ENCODE assay signal across 18 cellular contexts in the genomic region with DNA sequence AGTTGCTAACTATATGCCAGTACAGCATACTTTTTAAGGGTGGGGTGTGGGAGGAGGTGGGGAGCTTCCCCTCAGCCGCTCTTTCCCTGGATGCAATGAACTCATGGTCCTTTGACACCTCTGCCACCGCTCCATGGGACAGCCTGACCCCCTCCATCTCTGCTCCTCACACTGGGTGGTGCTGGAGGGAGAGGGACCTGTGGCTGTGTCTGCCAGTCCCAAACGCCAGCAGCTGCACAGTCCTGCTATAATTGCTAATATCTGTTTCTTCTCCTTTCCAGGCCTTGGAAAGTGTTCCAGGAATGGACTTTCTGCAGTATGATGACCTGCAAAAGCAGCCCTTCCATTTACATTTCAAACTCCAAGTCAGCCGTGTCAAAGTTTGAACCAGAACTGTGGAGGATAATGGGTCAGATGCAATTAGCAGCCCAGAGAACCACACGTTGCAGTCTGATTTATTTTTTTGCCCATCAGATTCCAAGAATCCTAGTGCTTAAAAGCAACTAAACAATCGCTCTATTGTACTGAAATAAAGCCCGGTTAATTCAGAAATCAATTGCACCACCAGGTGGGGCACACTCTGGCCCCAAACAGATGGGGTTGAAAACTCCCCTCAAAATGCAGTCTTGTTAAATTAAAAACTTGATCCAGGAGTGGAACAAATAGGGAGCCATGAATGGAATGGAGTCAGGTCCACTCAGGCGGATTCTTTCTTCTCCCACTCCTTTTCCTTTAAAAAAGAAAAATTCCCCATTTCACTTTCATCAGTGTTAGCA.
A peak's percentile ranks its signal among the peaks of the same experiment; 100 is the strongest.
DNase-seq lines count a peak whose midpoint lies in the region; ATAC-seq and TF ChIP-seq lines count a peak whose summit lies in the region.
"Had no signal": no experiment of that assay in that cellular context is flagged by ENCODE, and none has a peak within 500 bp of the region (broad histone marks: within the 10 kb centered on the region; RNA-seq: fewer than 3 reads in every experiment).

No MANE protein-coding gene starts in this region.

- intact Hi-C loops in mammary epithelial cell (cut with micrococcal nuclease): no loop called here
- intact Hi-C loops in MCF 10A (cut with micrococcal nuclease): no loop called here
- intact Hi-C loops in Panc1 (cut with micrococcal nuclease; ENCODE audit: unreplicated experiment): loop anchor here (10.0 kb wide), 1 partner anchor 97 kb away; no protein-coding TSS in a partner anchor
- intact Hi-C loops in activated CD4-positive, alpha-beta T cell treated with anti-CD3 and anti-CD28 coated beads for 36 hours (cut with DNase I, micrococcal nuclease): no loop called here

- H2BK120ac ChIP-seq in mesenchymal stem cell (ENCODE audit: low read depth, low read length): no peak overlapping the region

- no peaks in the 10 kb centered on the region for H3K36me3 ChIP-seq in mammary epithelial cell (ENCODE audit: insufficient read depth, low read length)
- no peaks in the 10 kb centered on the region for H3K36me3 ChIP-seq in Panc1 (ENCODE audit: control insufficient read depth, insufficient read depth, low read length)
- H3K36me3 ChIP-seq in mesenchymal stem cell (ENCODE audit: control insufficient read depth in 1 of 2, insufficient read depth in 2 of 2, low read depth in 1 of 2, low read length in 2 of 2): no peaks in the 10 kb centered on the region

- no peaks in the 10 kb centered on the region for H3K36me3 Mint-ChIP-seq in MCF 10A (ENCODE audit: insufficient read depth, unreplicated experiment)
- H3K36me3 Mint-ChIP-seq in stimulated activated effector memory CD8-positive, alpha-beta T cell treated with anti-CD3 and anti-CD28 coated beads, Interleukin-12 subunit alpha, Interleukin-12 subunit beta, amount 100 ng/mL, for 72 hours: no peaks in the 10 kb centered on the region
- H3K36me3 Mint-ChIP-seq in activated CD4-positive, alpha-beta T cell treated with anti-CD3 and anti-CD28 coated beads for 36 hours (ENCODE audit: low read depth): no peaks in the 10 kb centered on the region

- H3K27ac ChIP-seq in mammary epithelial cell (ENCODE audit: insufficient read depth, low read depth, low read length) (no peak overlapping the region), Panc1 (ENCODE audit: low read length) (no peak overlapping the region), mesenchymal stem cell (ENCODE audit: low read length, poor library complexity, severe bottlenecking) (no peak overlapping the region)
- H3K27ac ChIP-seq: epithelial cell of prostate had no signal

- in situ Hi-C loops in mammary epithelial cell (cut with MboI; ENCODE audit: low sequenced_read_pairs in 2 of 2) (no loop called here), Panc1 (cut with HindIII; ENCODE audit: low pct_unique_long_range_greater_than_20kb, low sequenced_read_pairs) (no loop called here)

- no peak overlapping the region for H3K4me3 ChIP-seq in mammary epithelial cell (replicated peaks in 1 of 3; ENCODE audit: insufficient read depth in 1 of 3, low read depth in 2 of 3, low read length in 3 of 3)
- H3K4me3 ChIP-seq in Panc1 (ENCODE audit: low read depth in 2 of 2, low read length in 2 of 2): no peak overlapping the region
- H3K4me3 ChIP-seq in fibroblast of mammary gland (ENCODE audit: control insufficient read depth, low read depth, low read length): no peak overlapping the region
- no peak overlapping the region for H3K4me3 ChIP-seq in mesenchymal stem cell (ENCODE audit: insufficient read depth in 1 of 2, low read depth in 1 of 2, low read length in 2 of 2)
- H3K4me3 ChIP-seq: K562 had no signal

- H3K9me3 ChIP-seq in mammary epithelial cell (replicated peaks; ENCODE audit: insufficient read depth, low read length): no peaks in the 10 kb centered on the region
- no peaks in the 10 kb centered on the region for H3K9me3 ChIP-seq in Panc1 (ENCODE audit: control insufficient read depth, insufficient read depth, low read depth, low read length)
- H3K9me3 ChIP-seq in mesenchymal stem cell (ENCODE audit: control insufficient read depth, low read length): no peaks in the 10 kb centered on the region

- ATAC-seq in Panc1 (no peak), HG03039 (IDR thresholded peaks at IDR 0.05; ENCODE audit: unreplicated experiment) (no peak)
- peak; percentile 25 for ATAC-seq in stimulated activated effector memory CD8-positive, alpha-beta T cell treated with anti-CD3 and anti-CD28 coated beads, Interleukin-12 subunit alpha, Interleukin-12 subunit beta, amount 100 ng/mL, for 72 hours
- ATAC-seq in activated CD4-positive, alpha-beta T cell treated with anti-CD3 and anti-CD28 coated beads for 36 hours: no peak
- ATAC-seq: activated naive CD8-positive, alpha-beta T cell treated with anti-CD3 and anti-CD28 coated beads, Interleukin-2, amount 50 U/mL, for 24 hours; K562; stimulated activated naive CD8-positive, alpha-beta T cell treated with anti-CD3 and anti-CD28 coated beads, Interleukin-15, Interleukin-2, amounts not matched to agents 100 U/mL and 50 U/mL, for 24 hours had no signal

- no peak overlapping the region for H4K8ac ChIP-seq in mesenchymal stem cell (ENCODE audit: low read length)

- no peak overlapping the region for H3K4ac ChIP-seq in mesenchymal stem cell (ENCODE audit: low read depth in 1 of 2, low read length in 2 of 2)

- no peak overlapping the region for H3K18ac ChIP-seq in mesenchymal stem cell (ENCODE audit: low read depth in 1 of 2, low read length in 2 of 2)

- no peaks in the 10 kb centered on the region for H3K27me3 ChIP-seq in mammary epithelial cell (ENCODE audit: insufficient read depth, low read length)
- H3K27me3 ChIP-seq in Panc1 (ENCODE audit: control insufficient read depth, insufficient read depth, low read length): peaks cover 11% of the 10 kb centered on the region
- H3K27me3 ChIP-seq in mesenchymal stem cell (ENCODE audit: control insufficient read depth in 1 of 2, insufficient read depth in 1 of 2, low read length in 2 of 2): peaks cover 0 to 19% of the 10 kb centered on the region in 2 experiments

- H3K9ac ChIP-seq in mammary epithelial cell (ENCODE audit: insufficient read depth, low read length) (no peak overlapping the region), mesenchymal stem cell (ENCODE audit: low read length) (no peak overlapping the region)

- no peaks in the 10 kb centered on the region for H3K79me2 ChIP-seq in mammary epithelial cell (ENCODE audit: insufficient read depth, low read length)

- no peak overlapping the region for H2AK5ac ChIP-seq in mesenchymal stem cell (ENCODE audit: low read length, severe bottlenecking)

- H3K14ac ChIP-seq in mesenchymal stem cell (ENCODE audit: low read length in 2 of 2): no peak overlapping the region

- H3K4me1 Mint-ChIP-seq in MCF 10A (ENCODE audit: insufficient read depth, unreplicated experiment): no peaks in the 10 kb centered on the region
- H3K4me1 Mint-ChIP-seq in stimulated activated effector memory CD8-positive, alpha-beta T cell treated with anti-CD3 and anti-CD28 coated beads, Interleukin-12 subunit alpha, Interleukin-12 subunit beta, amount 100 ng/mL, for 72 hours: no peaks in the 10 kb centered on the region
- no peaks in the 10 kb centered on the region for H3K4me1 Mint-ChIP-seq in activated CD4-positive, alpha-beta T cell treated with anti-CD3 and anti-CD28 coated beads for 36 hours
- H3K4me1 Mint-ChIP-seq: activated naive CD8-positive, alpha-beta T cell treated with anti-CD3 and anti-CD28 coated beads, Interleukin-2, amount 50 U/mL, for 24 hours had no signal

- no peak overlapping the region for H3K4me3 Mint-ChIP-seq in MCF 10A (ENCODE audit: unreplicated experiment)
- no peak overlapping the region for H3K4me3 Mint-ChIP-seq in stimulated activated effector memory CD8-positive, alpha-beta T cell treated with anti-CD3 and anti-CD28 coated beads, Interleukin-12 subunit alpha, Interleukin-12 subunit beta, amount 100 ng/mL, for 72 hours
- no peak overlapping the region for H3K4me3 Mint-ChIP-seq in activated CD4-positive, alpha-beta T cell treated with anti-CD3 and anti-CD28 coated beads for 36 hours
- H3K4me3 Mint-ChIP-seq: activated naive CD8-positive, alpha-beta T cell treated with anti-CD3 and anti-CD28 coated beads, Interleukin-2, amount 50 U/mL, for 24 hours; activated T-cell treated with anti-CD3 and anti-CD28 coated beads, Interleukin-2, amount 50 U/mL, for 24 hours had no signal

- peak overlapping the region in 1 of 2 experiments; percentile 80 for H3K23ac ChIP-seq in mesenchymal stem cell (ENCODE audit: low read length in 2 of 2)

- CTCF ChIA-PET in mammary epithelial cell (lab: Charles Lee; ENCODE audit: low non-redundant PET): no interaction called here
- CTCF ChIA-PET in MCF 10A (lab: Yijun Ruan, JAX): interaction anchor here (0.6 to 1.3 kb wide), 2 partner anchors 20 to 77 kb away, joined by 3 read pairs; no protein-coding TSS in a partner anchor
- CTCF ChIA-PET in Panc1 (lab: Charles Lee): no interaction called here
- CTCF ChIA-PET in activated CD4-positive, alpha-beta T cell treated with anti-CD3 and anti-CD28 coated beads for 36 hours (lab: Charles Lee): interaction anchor here (0.7 kb wide), 1 partner anchor 741 kb away, joined by 3 read pairs; no protein-coding TSS in a partner anchor

- no peak for DNase-seq in mammary epithelial cell
- no peak for DNase-seq in MCF 10A (ENCODE audit: unreplicated experiment)
- no peak for DNase-seq in Panc1 (ENCODE audit: low read depth, low spot score)
- no peak for DNase-seq in fibroblast of mammary gland (ENCODE audit: low read depth)
- no peak for DNase-seq in stimulated activated effector memory CD8-positive, alpha-beta T cell treated with anti-CD3 and anti-CD28 coated beads, Interleukin-12 subunit alpha, Interleukin-12 subunit beta, amount 100 ng/mL, for 72 hours (ENCODE audit: low spot score in 2 of 2)
- DNase-seq in activated CD4-positive, alpha-beta T cell treated with anti-CD3 and anti-CD28 coated beads for 36 hours: no peak
- no peak for DNase-seq in mesenchymal stem cell
- DNase-seq: ACHN; activated CD4-positive, alpha-beta T cell treated with anti-CD3 and anti-CD28 coated beads, Interleukin-2, amount 50 U/mL, for 4 hours; activated naive CD8-positive, alpha-beta T cell treated with anti-CD3 and anti-CD28 coated beads, Interleukin-2, amount 50 U/mL, for 24 hours; activated T-cell treated with anti-CD3 and anti-CD28 coated beads, Interleukin-2, amount 50 U/mL, for 24 hours; kidney; NCI-H1092; NCI-H2171; stimulated activated naive CD8-positive, alpha-beta T cell treated with anti-CD3 and anti-CD28 coated beads, Interleukin-15, Interleukin-2, amounts not matched to agents 100 U/mL and 50 U/mL, for 24 hours had no signal

- peak; percentile 21 to 26 for TF ChIP-seq CTCF in mammary epithelial cell (conservative IDR thresholded peaks at IDR 0.05 in 1 of 2, IDR thresholded peaks at IDR 0.05 in 1 of 2; ENCODE audit: extremely low read depth in 1 of 2, insufficient read depth in 1 of 2, low read depth in 1 of 2, low read length in 2 of 2)
- no peak for TF ChIP-seq CTCF in MCF 10A (IDR thresholded peaks at IDR 0.05; ENCODE audit: unreplicated experiment)
- peak; percentile 41; the same call in 1 of the 2 replicates for TF ChIP-seq CTCF in Panc1 (IDR thresholded peaks at IDR 0.05)
- peak; percentile 17 for TF ChIP-seq CTCF in fibroblast of mammary gland (conservative IDR thresholded peaks at IDR 0.05; ENCODE audit: control insufficient read depth, insufficient read depth, low read depth, low read length)

- no peaks in the 10 kb centered on the region for H3K9me3 Mint-ChIP-seq in MCF 10A (ENCODE audit: unreplicated experiment)
- no peaks in the 10 kb centered on the region for H3K9me3 Mint-ChIP-seq in stimulated activated effector memory CD8-positive, alpha-beta T cell treated with anti-CD3 and anti-CD28 coated beads, Interleukin-12 subunit alpha, Interleukin-12 subunit beta, amount 100 ng/mL, for 72 hours
- H3K9me3 Mint-ChIP-seq in activated CD4-positive, alpha-beta T cell treated with anti-CD3 and anti-CD28 coated beads for 36 hours (ENCODE audit: low read depth): no peaks in the 10 kb centered on the region
- H3K9me3 Mint-ChIP-seq: activated naive CD8-positive, alpha-beta T cell treated with anti-CD3 and anti-CD28 coated beads, Interleukin-2, amount 50 U/mL, for 24 hours; activated T-cell treated with anti-CD3 and anti-CD28 coated beads, Interleukin-2, amount 50 U/mL, for 24 hours had no signal

- H4K20me1 ChIP-seq in mammary epithelial cell (ENCODE audit: insufficient read depth, low read length): no peaks in the 10 kb centered on the region

- H3K4me1 ChIP-seq in mammary epithelial cell (ENCODE audit: insufficient read depth, low read length) (no peaks in the 10 kb centered on the region), Panc1 (ENCODE audit: control insufficient read depth, insufficient read depth, low read length) (no peaks in the 10 kb centered on the region), mesenchymal stem cell (ENCODE audit: control insufficient read depth, insufficient read depth, low read depth, low read length) (no peaks in the 10 kb centered on the region)

- H3K27ac Mint-ChIP-seq in MCF 10A (ENCODE audit: low read depth, unreplicated experiment): no peak overlapping the region
- H3K27ac Mint-ChIP-seq in stimulated activated effector memory CD8-positive, alpha-beta T cell treated with anti-CD3 and anti-CD28 coated beads, Interleukin-12 subunit alpha, Interleukin-12 subunit beta, amount 100 ng/mL, for 72 hours: no peak overlapping the region
- H3K27ac Mint-ChIP-seq in activated CD4-positive, alpha-beta T cell treated with anti-CD3 and anti-CD28 coated beads for 36 hours: no peak overlapping the region
- H3K27ac Mint-ChIP-seq: activated naive CD8-positive, alpha-beta T cell treated with anti-CD3 and anti-CD28 coated beads, Interleukin-2, amount 50 U/mL, for 24 hours; activated T-cell treated with anti-CD3 and anti-CD28 coated beads, Interleukin-2, amount 50 U/mL, for 24 hours had no signal

- no peak overlapping the region for H2AFZ ChIP-seq in mammary epithelial cell (ENCODE audit: low read depth, low read length)
- H2AFZ ChIP-seq in mesenchymal stem cell (ENCODE audit: low read depth, low read length): no peak overlapping the region

- dilution Hi-C loops in mammary epithelial cell (cut with HindIII; ENCODE audit: low sequenced_read_pairs): no loop called here

- no peak overlapping the region for H2BK15ac ChIP-seq in mesenchymal stem cell (ENCODE audit: low read depth, poor library complexity, severe bottlenecking)

- POLR2A ChIA-PET in MCF 10A (lab: Yijun Ruan, JAX) (no interaction called here), Panc1 (lab: Charles Lee) (no interaction called here)
- POLR2A ChIA-PET in activated CD4-positive, alpha-beta T cell treated with anti-CD3 and anti-CD28 coated beads for 36 hours (lab: Charles Lee): no interaction called here

- H3K79me1 ChIP-seq in mesenchymal stem cell (replicated peaks; ENCODE audit: low read length, poor library complexity, severe bottlenecking): no peaks in the 10 kb centered on the region

- H3K4me2 ChIP-seq in mammary epithelial cell (ENCODE audit: insufficient read depth, low read depth, low read length): no peak overlapping the region
- H3K4me2 ChIP-seq in mesenchymal stem cell (ENCODE audit: low read length, poor library complexity, severe bottlenecking): no peak overlapping the region

- no peak overlapping the region for H2BK5ac ChIP-seq in mesenchymal stem cell (ENCODE audit: low read depth, low read length, poor library complexity, severe bottlenecking)

- 34% methylated on average over 7 of the region's 8 CpGs for WGBS in mammary epithelial cell (ENCODE audit: low coverage, missing lambda C conversion rate)
- WGBS in mesenchymal stem cell: 68% methylated on average over 6 of the region's 8 CpGs

- no peak overlapping the region for H4K91ac ChIP-seq in mesenchymal stem cell (ENCODE audit: low read length)

- no peaks in the 10 kb centered on the region for H3K27me3 Mint-ChIP-seq in MCF 10A (ENCODE audit: insufficient read depth, unreplicated experiment)
- H3K27me3 Mint-ChIP-seq in activated CD4-positive, alpha-beta T cell treated with anti-CD3 and anti-CD28 coated beads for 36 hours: peaks cover 16% of the 10 kb centered on the region

- BruUV-seq in mammary epithelial cell (replicated peaks; lab: Mats Ljungman, UMichigan) (no TSS peak), MCF 10A (replicated peaks; lab: Mats Ljungman, UMichigan) (no TSS peak), Panc1 (replicated peaks; lab: Mats Ljungman, UMichigan) (no TSS peak)

- H2BK12ac ChIP-seq in mesenchymal stem cell (ENCODE audit: low read length in 2 of 2): no peak overlapping the region

Comparison
In these comparisons a context has a peak if more than half of its experiments do, and no peak if none do; other contexts are left out.
1. CTCF ChIA-PET loops: an anchor here in MCF 10A (0.6 to 1.3 kb wide) and activated CD4-positive, alpha-beta T cell treated with anti-CD3 and anti-CD28 coated beads for 36 hours (0.7 kb wide); none called in mammary epithelial cell and Panc1.